Comparison of ENCODE assay signal across 21 cellular contexts in the genomic region with DNA sequence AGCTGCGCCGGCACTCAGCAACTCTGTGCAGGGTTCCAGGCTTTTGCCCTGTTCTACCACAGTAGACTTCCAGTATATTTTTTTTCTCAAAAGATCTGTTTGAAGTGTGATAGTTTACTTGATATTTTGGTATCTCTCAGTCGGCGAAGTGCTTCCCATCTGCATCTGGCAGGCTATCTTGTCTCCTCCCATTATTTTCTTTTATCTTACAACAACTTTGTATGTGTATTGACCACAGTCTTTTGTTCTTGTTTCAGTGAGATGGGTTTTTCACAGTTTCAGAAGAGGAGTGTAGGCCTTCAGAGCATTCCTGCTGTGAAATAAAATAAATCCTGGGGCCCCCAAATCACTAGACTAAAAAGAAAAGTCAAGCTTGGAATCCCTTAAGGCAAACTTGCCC.
"Had no signal": no experiment of that assay in that cellular context is flagged by ENCODE, and none has a peak within 500 bp of the region (broad histone marks: within the 10 kb centered on the region; RNA-seq: fewer than 3 reads in every experiment).

No MANE protein-coding gene starts in this region.

- H3K36me3 ChIP-seq: esophagus squamous epithelium, left lung, pancreas, right lobe of liver, stomach, thyroid gland had no signal

- H3K9me3 ChIP-seq: esophagus squamous epithelium, pancreas, right lobe of liver, thyroid gland had no signal

- H3K4me1 Mint-ChIP-seq: nephron progenitor cell had no signal

- ATAC-seq: left lung; naive thymus-derived CD4-positive, alpha-beta T cell; pancreas; right lobe of liver had no signal

- H3K27ac Mint-ChIP-seq: naive thymus-derived CD4-positive, alpha-beta T cell; nephron progenitor cell had no signal

- H3K4me3 ChIP-seq: dorsolateral prefrontal cortex, esophagus squamous epithelium, left lung, pancreas, right lobe of liver, stomach, thyroid gland had no signal

- H3K27me3 ChIP-seq: esophagus squamous epithelium, left lung, pancreas, right lobe of liver, stomach, thyroid gland had no signal

- DNase-seq: central memory CD4-positive, alpha-beta T cell; dorsolateral prefrontal cortex; effector memory CD4-positive, alpha-beta T cell; esophagus squamous epithelium; left lung; mesenchymal stem cell; midbrain; naive thymus-derived CD4-positive, alpha-beta T cell; nephron progenitor cell; occipital lobe; retina; right lobe of liver; small intestine; stimulated activated CD4-positive, alpha-beta T cell treated with anti-CD3 and anti-CD28 coated beads, Interleukin-15, amount 100 ng/mL, for 24 hours; stimulated activated CD4-positive, alpha-beta T cell treated with anti-CD3 and anti-CD28 coated beads, Interleukin-2, amount 100 ng/mL, for 48 hours; stimulated activated CD8-positive, alpha-beta memory T cell treated with anti-CD3 and anti-CD28 coated beads, Interleukin-4, amount 100 ng/mL, for 48 hours; stimulated activated naive CD4-positive, alpha-beta T cell; stomach; thyroid gland; trophoblast cell had no signal

- H3K4me3 Mint-ChIP-seq: naive thymus-derived CD4-positive, alpha-beta T cell; nephron progenitor cell had no signal

- H3K27ac ChIP-seq: dorsolateral prefrontal cortex, esophagus squamous epithelium, left lung, pancreas, right lobe of liver, stomach, thyroid gland had no signal

- H3K4me1 ChIP-seq: esophagus squamous epithelium, left lung, pancreas, right lobe of liver, thyroid gland had no signal
